Comparison of ENCODE assay signal across 9 cellular contexts in the genomic region with DNA sequence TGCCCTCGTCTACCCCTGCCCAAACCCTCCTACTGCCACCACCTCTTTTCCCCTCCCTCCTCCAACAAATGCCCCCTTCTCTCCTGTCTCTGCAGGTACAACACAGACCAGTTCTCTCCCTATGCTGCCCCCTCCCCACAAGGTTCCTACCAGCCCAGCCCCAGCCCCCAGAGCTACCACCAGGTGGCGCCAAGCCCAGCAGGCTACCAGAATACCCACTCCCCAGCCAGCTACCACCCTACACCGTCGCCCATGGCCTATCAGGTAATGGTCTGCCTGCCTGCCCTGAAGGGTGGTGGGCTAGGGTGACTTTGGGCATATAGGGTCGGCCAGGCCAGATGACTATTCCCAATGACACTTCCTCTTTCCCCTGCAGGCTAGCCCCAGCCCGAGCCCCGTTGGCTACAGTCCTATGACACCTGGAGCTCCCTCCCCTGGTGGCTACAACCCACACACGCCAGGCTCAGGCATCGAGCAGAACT. TPM values are rescaled to one million over a fixed set of nuclear protein-coding genes. Genes with fewer than 3 reads are reported as not detected.
DNase-seq lines count a peak whose midpoint lies in the region; ATAC-seq and TF ChIP-seq lines count a peak whose summit lies in the region.
"Had no signal": no experiment of that assay in that cellular context is flagged by ENCODE, and none has a peak within 500 bp of the region (broad histone marks: within the 10 kb centered on the region; RNA-seq: fewer than 3 reads in every experiment).

No MANE protein-coding gene starts in this region.

- TF ChIP-seq POLR2A in heart left ventricle (IDR thresholded peaks at IDR 0.05) (no peak), gastrocnemius medialis (IDR thresholded peaks at IDR 0.05) (no peak)

- CTCF ChIA-PET in HEK293 (lab: Yijun Ruan, JAX), result interaction anchor here (0.6 to 6.1 kb wide), 49 partner anchors 9 to 503 kb away, joined by 3 to 174 read pairs (median 5); partner anchors contain the start of genes DLL3, EID2, EID2B and GMFG

- no peak overlapping the region for H3K4me3 ChIP-seq in HEK293 (ENCODE audit: low read depth, low read length)
- no peak overlapping the region for H3K4me3 ChIP-seq in heart left ventricle
- H3K4me3 ChIP-seq in gastrocnemius medialis, result no peak overlapping the region

- intact Hi-C loops in heart left ventricle (cut with DNase I) (loop anchor here (1.0 to 10.0 kb wide), 5 partner anchors 57 to 61 kb away; partner anchors contain the start of gene EID2B (in 9 of the 10)), gastrocnemius medialis (cut with DNase I; ENCODE audit: low total_unique reads) (loop anchor here (1.0 kb wide), 1 partner anchor 58 kb away; the partner anchor contains the start of gene EID2B)

- H3K27me3 ChIP-seq in heart left ventricle (no peaks in the 10 kb centered on the region), gastrocnemius medialis (no peaks in the 10 kb centered on the region)

- POLR2A ChIA-PET in HEK293 (lab: Yijun Ruan, JAX), result interaction anchor here (0.9 to 3.6 kb wide), 5 partner anchors 29 to 59 kb away, joined by 4 to 29 read pairs (median 6); partner anchors contain the start of genes EID2B, RPS16 and SUPT5H

- in situ Hi-C loops in gastrocnemius medialis (cut with MboI; ENCODE audit: low sequenced_read_pairs in 4 of 4), result no loop called here

- H3K9me3 ChIP-seq in HEK293 (ENCODE audit: control insufficient read depth, insufficient read depth, low read depth, low read length) (no peaks in the 10 kb centered on the region), heart left ventricle (no peaks in the 10 kb centered on the region), gastrocnemius medialis (no peaks in the 10 kb centered on the region)

- DNase-seq in AG09319 (ENCODE audit: extremely low read depth, low read depth), result no peak
- DNase-seq in SK-N-DZ (ENCODE audit: low spot score), result peak; percentile 58
- peak; percentile 82 for DNase-seq in activated naive CD4-positive, alpha-beta T cell treated with anti-CD3 and anti-CD28 coated beads, Interleukin-2, amount 50 U/mL, for 16 hours
- DNase-seq in heart left ventricle, result peak; percentile 44 to 77 (median 49)
- DNase-seq in gastrocnemius medialis, result peak in 1 of 2 donors; percentile 33
- no peak for DNase-seq in GF-D8 (lab: John Stamatoyannopoulos, UW)

- H3K4me1 ChIP-seq in HEK293 (ENCODE audit: control insufficient read depth, insufficient read depth, low read length) (no peaks in the 10 kb centered on the region), heart left ventricle (peaks cover 0 to 7% (median 0%) of the 10 kb centered on the region in 12 donors), gastrocnemius medialis (no peaks in the 10 kb centered on the region)

- H3K27ac ChIP-seq in HEK293 (ENCODE audit: extremely low read depth, low read depth, low read length) (no peak overlapping the region), heart left ventricle (no peak overlapping the region), gastrocnemius medialis (peak overlapping the region in 1 of 4 donors; percentile 12)

- ATAC-seq in heart left ventricle (peak; percentile 34 to 71 (median 56)), gastrocnemius medialis (peak in 1 of 2 donors; percentile 68), GM19467 (IDR thresholded peaks at IDR 0.05; ENCODE audit: unreplicated experiment) (no peak)

- H3K36me3 ChIP-seq in HEK293 (ENCODE audit: control insufficient read depth in 2 of 2, insufficient read depth in 1 of 2, low read length in 2 of 2) (peaks cover 76 to 91% of the 10 kb centered on the region in 2 experiments), heart left ventricle (peaks cover 2 to 81% (median 73%) of the 10 kb centered on the region in 9 donors), gastrocnemius medialis (peaks cover 0 to 68% of the 10 kb centered on the region in 2 donors)

- 48 to 64% (median 54%) methylated on average over 7 to 9 of the region's 9 CpGs for WGBS in heart left ventricle, 4 donors

- TF ChIP-seq CTCF in AG09319 (IDR thresholded peaks at IDR 0.05; ENCODE audit: low read depth, low read length) (peak; percentile 92), HEK293 (tag by site-specific recombination; IDR thresholded peaks at IDR 0.05) (peak; percentile 99), heart left ventricle (IDR thresholded peaks at IDR 0.05) (peak; percentile 55 to 81 (median 75)), gastrocnemius medialis (IDR thresholded peaks at IDR 0.05 in 4 of 5, conservative IDR thresholded peaks at IDR 0.05 in 1 of 5) (peak; percentile 52 to 87 (median 78))

TF ChIP-seq in HEK293, 187 proteins besides CTCF, POLR2A, EP300 and RAD21 (continues in another document):
- TF ChIP-seq ZNF138 (tag by site-specific recombination; IDR thresholded peaks at IDR 0.05; ENCODE audit: borderline replicate concordance) (0 out of 2 replicates have a peak, but pooled peaks have one; percentile 25), ZNF280D (tag by site-specific recombination; IDR thresholded peaks at IDR 0.05) (no peak), KLF16 (tag by site-specific recombination; IDR thresholded peaks at IDR 0.05) (0 out of 2 replicates have a peak, but pooled peaks have one; percentile 30), BCL11B (tag by site-specific recombination; IDR thresholded peaks at IDR 0.05; ENCODE audit: low read depth) (no peak), SCRT1 (tag by site-specific recombination; IDR thresholded peaks at IDR 0.05; ENCODE audit: borderline replicate concordance) (no peak), ZNF274 (IDR thresholded peaks at IDR 0.05; ENCODE audit: low read length) (no peak), ZNF274 (tag by site-specific recombination; IDR thresholded peaks at IDR 0.05; ENCODE audit: borderline replicate concordance) (no peak), ZNF350 (tag by site-specific recombination; IDR thresholded peaks at IDR 0.05) (no peak)
- TF ChIP-seq, protein P1, sequence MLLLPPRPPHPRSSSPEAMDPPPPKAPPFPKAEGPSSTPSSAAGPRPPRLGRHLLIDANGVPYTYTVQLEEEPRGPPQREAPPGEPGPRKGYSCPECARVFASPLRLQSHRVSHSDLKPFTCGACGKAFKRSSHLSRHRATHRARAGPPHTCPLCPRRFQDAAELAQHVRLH (tag by site-specific recombination; IDR thresholded peaks at IDR 0.05), result peak; percentile 66; the same call in 1 of the 2 replicates

RNA-seq across cellular contexts. Expression of gene TIMM50, which starts 6.5 kb away (rescaled TPM):
- 136 and 143 TPM in 2 replicates for polyA plus RNA-seq in SK-N-DZ (2014; cell fraction: cytosol; rRNA removed)
- 213 and 236 TPM in 2 replicates for polyA plus RNA-seq in SK-N-DZ (2014; cell fraction: nucleus; rRNA removed)
- total RNA-seq in heart left ventricle, result 10 to 100 TPM; 66.0 to 91.3 (median 77.3) TPM
- 100 to 1,000 TPM; 103 to 106 TPM for polyA plus RNA-seq in heart left ventricle
- 10 to 100 TPM; 66.9 to 97.6 (median 85.6) TPM for total RNA-seq in gastrocnemius medialis

RNA-seq across cellular contexts. Expression of gene DLL3, which starts 24.6 kb away (rescaled TPM):
- polyA plus RNA-seq in SK-N-DZ (2014; cell fraction: cytosol; rRNA removed), result 177 and 226 TPM in 2 replicates
- polyA plus RNA-seq in SK-N-DZ (2014; cell fraction: nucleus; rRNA removed), result 118 and 126 TPM in 2 replicates
- total RNA-seq in heart left ventricle, result not detected
- polyA plus RNA-seq in heart left ventricle, result not detected
- not detected for total RNA-seq in gastrocnemius medialis
- total RNA-seq: skeletal muscle tissue had no signal

RNA-seq across cellular contexts. Expression of gene SUPT5H, which starts 28.8 kb away (rescaled TPM):
- 49.9 and 56.0 TPM in 2 replicates for polyA plus RNA-seq in SK-N-DZ (2014; cell fraction: cytosol; rRNA removed)
- 101 and 105 TPM in 2 replicates for polyA plus RNA-seq in SK-N-DZ (2014; cell fraction: nucleus; rRNA removed)
- 100 to 1,000 TPM in 1 of 9 donors, 10 to 100 TPM in 8; 64.2 to 113 (median 81.7) TPM for total RNA-seq in heart left ventricle
- 100 to 1,000 TPM in 1 of 2 donors, 10 to 100 TPM in 1; 63.8 to 112 TPM for polyA plus RNA-seq in heart left ventricle
- total RNA-seq in gastrocnemius medialis, result 100 to 1,000 TPM in 2 of 4 donors, 10 to 100 TPM in 2; 60.7 to 148 (median 108) TPM

RNA-seq across cellular contexts. Expression of gene RPS16, which starts 38.4 kb away (rescaled TPM):
- polyA plus RNA-seq in SK-N-DZ (2014; cell fraction: cytosol; rRNA removed), result 33.7 and 54.4 TPM in 2 replicates
- 34.5 and 39.1 TPM in 2 replicates for polyA plus RNA-seq in SK-N-DZ (2014; cell fraction: nucleus; rRNA removed)
- total RNA-seq in heart left ventricle (1,000 to 10,000 TPM in 7 of 9 donors, 100 to 1,000 TPM in 2; 617 to 1,566 (median 1,374) TPM), gastrocnemius medialis (1,000 to 10,000 TPM; 1,066 to 1,636 (median 1,467) TPM)
- polyA plus RNA-seq in heart left ventricle, result 1,000 to 10,000 TPM; 1,266 to 2,656 TPM

RNA-seq across cellular contexts. Expression of gene SELENOV, which starts 40.8 kb away (rescaled TPM):
- 3.0 and 5.4 TPM in 2 replicates for polyA plus RNA-seq in SK-N-DZ (2014; cell fraction: cytosol; rRNA removed)
- polyA plus RNA-seq in SK-N-DZ (2014; cell fraction: nucleus; rRNA removed), result 5.0 and 9.1 TPM in 2 replicates
- total RNA-seq in heart left ventricle (not detected), gastrocnemius medialis (not detected)
- not detected for polyA plus RNA-seq in heart left ventricle
- total RNA-seq: skeletal muscle tissue had no signal

Comparison
In these comparisons a context has a peak if more than half of its experiments do, and no peak if none do; other contexts are left out.
1. DNase-seq: peak in SK-N-DZ (single experiment), activated naive CD4-positive, alpha-beta T cell treated with anti-CD3 and anti-CD28 coated beads, Interleukin-2, amount 50 U/mL, for 16 hours (single experiment) and heart left ventricle (5 of 5); none in AG09319 (single experiment) and GF-D8 (single experiment).
2. Peak in every context shown above with its lines, with median percentiles within 50 percentile points of each other: CTCF ChIP-seq.